ENCODE assay signal across 8 cellular contexts in the genomic region with DNA sequence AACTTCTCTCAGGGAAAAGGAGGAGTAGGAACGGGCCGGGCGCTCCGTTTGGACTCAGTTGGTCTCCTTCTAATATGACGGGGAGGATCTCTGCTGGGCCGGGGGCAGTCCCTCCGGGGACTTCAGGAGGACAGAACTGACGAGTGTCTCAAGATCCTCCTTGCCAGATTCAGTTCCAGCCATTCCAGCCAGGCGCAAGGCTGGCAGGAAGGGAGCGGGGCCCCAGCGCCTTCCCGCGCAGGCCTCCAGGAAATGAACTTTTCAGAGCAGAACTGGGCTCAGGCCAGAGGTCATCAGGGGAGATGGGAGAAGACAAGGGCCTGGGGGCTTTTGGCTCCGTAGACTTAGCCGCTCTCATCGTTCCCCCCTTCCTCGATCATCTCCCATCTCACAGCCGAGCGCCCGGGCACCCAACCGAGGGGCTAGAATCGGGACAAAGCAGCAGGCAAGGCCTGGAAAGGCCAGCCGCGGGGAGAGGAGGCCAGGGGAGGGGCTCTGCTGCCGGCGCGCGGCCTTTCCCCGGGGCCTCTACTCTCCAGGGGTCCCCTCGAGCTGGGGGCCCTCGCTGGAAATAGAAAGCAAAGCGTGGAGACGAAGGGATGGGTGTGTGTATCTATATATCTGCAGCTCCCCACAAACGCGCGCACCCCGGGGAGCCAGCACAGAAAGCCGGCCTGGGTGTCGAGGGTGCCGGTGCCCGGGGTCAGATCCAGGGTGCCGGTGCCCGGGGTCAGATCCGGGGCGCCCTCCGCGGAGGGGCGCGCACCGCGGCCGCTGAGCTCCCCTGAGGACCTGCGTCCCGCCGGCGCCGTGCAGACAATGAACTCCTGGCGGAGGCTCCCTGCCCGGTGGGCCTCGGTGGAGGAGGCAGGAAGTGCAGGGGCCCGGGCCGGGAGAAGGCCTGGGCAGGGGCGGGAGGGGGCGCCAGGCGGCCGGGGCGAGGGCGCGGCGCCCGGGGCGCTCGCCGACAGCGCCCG. TPM values are rescaled to one million over a fixed set of nuclear protein-coding genes. Genes with fewer than 3 reads are reported as not detected.
DNase-seq lines count a peak whose midpoint lies in the region; ATAC-seq and TF ChIP-seq lines count a peak whose summit lies in the region.

No MANE protein-coding gene starts in this region.

- H3K27ac Mint-ChIP-seq in WTC11, result peak overlapping the region; percentile 92

- ATAC-seq in HG02642 (IDR thresholded peaks at IDR 0.05; ENCODE audit: poor library complexity, unreplicated experiment) (peak; percentile 9), WTC11 (0 out of 2 replicates have a peak, but pooled peaks have one; percentile 2), GM19328 (IDR thresholded peaks at IDR 0.05; ENCODE audit: unreplicated experiment) (no peak)

- TF ChIP-seq CTCF in WTC11 (IDR thresholded peaks at IDR 0.05) (no peak), right atrium auricular region (IDR thresholded peaks at IDR 0.05) (no peak), sigmoid colon (IDR thresholded peaks at IDR 0.05) (no peak)

- H3K4me1 Mint-ChIP-seq in WTC11, result peaks cover 51% of the 10 kb centered on the region

- H3K9me3 Mint-ChIP-seq in WTC11, result no peaks in the 10 kb centered on the region

- TF ChIP-seq EP300 in sigmoid colon (IDR thresholded peaks at IDR 0.05), result no peak

- POLR2A ChIA-PET in WTC11 (lab: Charles Lee), result interaction anchor here (0.6 kb wide), 2 partner anchors 12 to 22 kb away, joined by 3 read pairs; no protein-coding TSS in a partner anchor

- DNase-seq in ELF-1 (ENCODE audit: low read depth, low spot score), result peak; percentile 79
- DNase-seq in WTC11 (ENCODE audit: low spot score), result peak; percentile 62
- no peak for DNase-seq in right atrium auricular region (ENCODE audit: low spot score)
- DNase-seq in sigmoid colon, result peak; percentile 76
- DNase-seq in medulla oblongata (ENCODE audit: extremely low spot score), result no peak
- no peak for DNase-seq in foreskin melanocyte

- H3K4me3 Mint-ChIP-seq in WTC11, result peak overlapping the region; percentile 85

- H3K4me1 ChIP-seq in right atrium auricular region (peaks cover 0 to 49% of the 10 kb centered on the region in 2 donors), sigmoid colon (peaks cover 0 to 44% (median 34%) of the 10 kb centered on the region in 4 donors)

- no peaks in the 10 kb centered on the region for H3K36me3 Mint-ChIP-seq in WTC11

- H3K36me3 ChIP-seq in right atrium auricular region (no peaks in the 10 kb centered on the region), sigmoid colon (no peaks in the 10 kb centered on the region)

- H3K9me3 ChIP-seq in right atrium auricular region (no peaks in the 10 kb centered on the region), sigmoid colon (no peaks in the 10 kb centered on the region)

- H3K27ac ChIP-seq in right atrium auricular region (peak overlapping the region; percentile 80 to 93), sigmoid colon (peak overlapping the region; percentile 89 to 96 (median 92))

- peak overlapping the region; percentile 73 to 77 for H3K4me3 ChIP-seq in right atrium auricular region
- peak overlapping the region; percentile 65 to 84 (median 82) for H3K4me3 ChIP-seq in sigmoid colon

- no peaks in the 10 kb centered on the region for H3K27me3 ChIP-seq in right atrium auricular region
- peaks cover 0 to 20% (median 8%) of the 10 kb centered on the region in 3 donors for H3K27me3 ChIP-seq in sigmoid colon

- CTCF ChIA-PET in WTC11 (lab: Charles Lee), result interaction anchor here (0.8 kb wide), 1 partner anchor 261 kb away, joined by 3 read pairs; no protein-coding TSS in a partner anchor

- WGBS in sigmoid colon, 2 donors, result 6 to 14% methylated on average over 76 of the region's 76 CpGs

- TF ChIP-seq POLR2A in sigmoid colon (IDR thresholded peaks at IDR 0.05), result no peak

- peaks cover 10% of the 10 kb centered on the region for H3K27me3 Mint-ChIP-seq in WTC11 (ENCODE audit: low read depth)

- intact Hi-C loops in sigmoid colon (cut with DNase I), result loop anchor here (5.0 kb wide), 3 partner anchors 102 to 362 kb away; no protein-coding TSS in a partner anchor

TF ChIP-seq in WTC11, 78 proteins besides CTCF, POLR2A, EP300 and RAD21 (continues in another document):
- TF ChIP-seq, protein P1, sequence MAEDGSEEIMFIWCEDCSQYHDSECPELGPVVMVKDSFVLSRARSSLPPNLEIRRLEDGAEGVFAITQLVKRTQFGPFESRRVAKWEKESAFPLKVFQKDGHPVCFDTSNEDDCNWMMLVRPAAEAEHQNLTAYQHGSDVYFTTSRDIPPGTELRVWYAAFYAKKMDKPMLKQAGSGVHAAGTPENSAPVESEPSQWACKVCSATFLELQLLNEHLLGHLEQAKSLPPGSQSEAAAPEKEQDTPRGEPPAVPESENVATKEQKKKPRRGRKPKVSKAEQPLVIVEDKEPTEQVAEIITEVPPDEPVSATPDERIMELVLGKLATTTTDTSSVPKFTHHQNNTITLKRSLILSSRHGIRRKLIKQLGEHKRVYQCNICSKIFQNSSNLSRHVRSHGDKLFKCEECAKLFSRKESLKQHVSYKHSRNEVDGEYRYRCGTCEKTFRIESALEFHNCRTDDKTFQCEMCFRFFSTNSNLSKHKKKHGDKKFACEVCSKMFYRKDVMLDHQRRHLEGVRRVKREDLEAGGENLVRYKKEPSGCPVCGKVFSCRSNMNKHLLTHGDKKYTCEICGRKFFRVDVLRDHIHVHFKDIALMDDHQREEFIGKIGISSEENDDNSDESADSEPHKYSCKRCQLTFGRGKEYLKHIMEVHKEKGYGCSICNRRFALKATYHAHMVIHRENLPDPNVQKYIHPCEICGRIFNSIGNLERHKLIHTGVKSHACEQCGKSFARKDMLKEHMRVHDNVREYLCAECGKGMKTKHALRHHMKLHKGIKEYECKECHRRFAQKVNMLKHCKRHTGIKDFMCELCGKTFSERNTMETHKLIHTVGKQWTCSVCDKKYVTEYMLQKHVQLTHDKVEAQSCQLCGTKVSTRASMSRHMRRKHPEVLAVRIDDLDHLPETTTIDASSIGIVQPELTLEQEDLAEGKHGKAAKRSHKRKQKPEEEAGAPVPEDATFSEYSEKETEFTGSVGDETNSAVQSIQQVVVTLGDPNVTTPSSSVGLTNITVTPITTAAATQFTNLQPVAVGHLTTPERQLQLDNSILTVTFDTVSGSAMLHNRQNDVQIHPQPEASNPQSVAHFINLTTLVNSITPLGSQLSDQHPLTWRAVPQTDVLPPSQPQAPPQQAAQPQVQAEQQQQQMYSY (CRISPR knock-in tag; IDR thresholded peaks at IDR 0.05), result 0 out of 2 replicates have a peak, but pooled peaks have one; percentile 7
- TF ChIP-seq E2F4 (CRISPR knock-in tag; IDR thresholded peaks at IDR 0.05; ENCODE audit: borderline replicate concordance, low read depth), result no peak
- TF ChIP-seq, protein P2, sequence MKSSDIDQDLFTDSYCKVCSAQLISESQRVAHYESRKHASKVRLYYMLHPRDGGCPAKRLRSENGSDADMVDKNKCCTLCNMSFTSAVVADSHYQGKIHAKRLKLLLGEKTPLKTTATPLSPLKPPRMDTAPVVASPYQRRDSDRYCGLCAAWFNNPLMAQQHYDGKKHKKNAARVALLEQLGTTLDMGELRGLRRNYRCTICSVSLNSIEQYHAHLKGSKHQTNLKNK (CRISPR knock-in tag; IDR thresholded peaks at IDR 0.05), result no peak
- no peak for TF ChIP-seq ZBTB21 (CRISPR knock-in tag; IDR thresholded peaks at IDR 0.05; ENCODE audit: borderline replicate concordance)
- TF ChIP-seq IRF1 (CRISPR knock-in tag; IDR thresholded peaks at IDR 0.05), result no peak
- no peak for TF ChIP-seq RELA (CRISPR knock-in tag; IDR thresholded peaks at IDR 0.05; ENCODE audit: borderline replicate concordance)
- TF ChIP-seq ZNF416 (CRISPR knock-in tag; IDR thresholded peaks at IDR 0.05), result no peak
- no peak for TF ChIP-seq ZNF219 (CRISPR knock-in tag; IDR thresholded peaks at IDR 0.05; ENCODE audit: borderline replicate concordance)
- no peak for TF ChIP-seq FOXP1 (CRISPR knock-in tag; IDR thresholded peaks at IDR 0.05; ENCODE audit: borderline replicate concordance)
- TF ChIP-seq GABPB1 (CRISPR knock-in tag; IDR thresholded peaks at IDR 0.05), result no peak
- TF ChIP-seq NR1H2 (CRISPR knock-in tag; IDR thresholded peaks at IDR 0.05), result no peak
- TF ChIP-seq IRF2 (CRISPR knock-in tag; IDR thresholded peaks at IDR 0.05; ENCODE audit: borderline replicate concordance, low read depth), result no peak

RNA-seq across cellular contexts. Expression of gene ZNF423, which starts 1.4 kb away (rescaled TPM):
- total RNA-seq in WTC11 (2021) (37.6 to 38.8 TPM (median 38.6 TPM) in 3 replicates), right atrium auricular region (10 to 100 TPM in 1 of 2 donors, 1 to 10 TPM in 1; 8.5 to 10.7 TPM), sigmoid colon (10 to 100 TPM in 1 of 4 donors, 1 to 10 TPM in 3; 3.6 to 19.7 (median 5.0) TPM)
- 1 to 10 TPM in 2 of 3 donors, under 1 TPM in 1; 0.69 to 3.3 (median 1.2) TPM for polyA plus RNA-seq in sigmoid colon

Comparison
In these comparisons a context has a peak if more than half of its experiments do, and no peak if none do; other contexts are left out.
1. DNase-seq: peak in ELF-1 (single experiment), WTC11 (single experiment) and sigmoid colon (single experiment); none in right atrium auricular region (single experiment), medulla oblongata (single experiment) and foreskin melanocyte (single experiment).